ENCODE assay signal across 15 cellular contexts in the genomic region with DNA sequence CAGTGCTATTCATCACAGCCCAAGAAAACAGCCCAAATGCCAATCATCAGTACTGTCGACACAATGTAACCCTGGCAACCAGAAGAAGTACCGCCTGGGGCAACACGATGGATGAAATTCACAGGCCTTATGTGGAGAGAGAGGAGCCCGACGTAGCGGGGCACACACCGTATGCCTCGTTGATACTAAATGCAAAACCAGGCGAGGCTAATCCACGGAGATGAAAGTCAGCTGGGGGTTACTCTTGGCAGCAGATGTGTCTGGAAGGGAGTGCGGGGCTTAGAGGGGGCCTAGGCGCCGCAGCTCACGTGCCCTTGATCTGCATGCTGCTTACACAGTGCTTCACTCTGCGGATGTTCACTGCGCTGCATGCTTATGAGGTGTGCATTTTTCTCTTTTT. TPM values are rescaled to one million over a fixed set of nuclear protein-coding genes. Genes with fewer than 3 reads are reported as not detected.
DNase-seq lines count a peak whose midpoint lies in the region; ATAC-seq and TF ChIP-seq lines count a peak whose summit lies in the region.
"Had no signal": no experiment of that assay in that cellular context is flagged by ENCODE, and none has a peak within 500 bp of the region (broad histone marks: within the 10 kb centered on the region; RNA-seq: fewer than 3 reads in every experiment).

No MANE protein-coding gene starts in this region.

- H3K27ac ChIP-seq in CD8-positive, alpha-beta memory T cell (ENCODE audit: low read depth, low read length): no peak overlapping the region
- H3K27ac ChIP-seq: neutrophil, SJSA1, vagina had no signal

- H3K9me3 Mint-ChIP-seq in CD8-positive, alpha-beta memory T cell: no peaks in the 10 kb centered on the region
- H3K9me3 Mint-ChIP-seq in activated T-cell treated with anti-CD3 and anti-CD28 coated beads, Interleukin-2, amount 50 U/mL, for 72 hours: peaks cover 2 to 5% of the 10 kb centered on the region in 2 donors
- peaks cover 0 to 3% of the 10 kb centered on the region in 2 donors for H3K9me3 Mint-ChIP-seq in natural killer cell

- H3K4me3 Mint-ChIP-seq in CD8-positive, alpha-beta memory T cell: peak overlapping the region in 6 of 7 donors; percentile 61 to 80 (median 71)
- peak overlapping the region; percentile 10 to 20 for H3K4me3 Mint-ChIP-seq in activated T-cell treated with anti-CD3 and anti-CD28 coated beads, Interleukin-2, amount 50 U/mL, for 72 hours
- no peak overlapping the region for H3K4me3 Mint-ChIP-seq in natural killer cell

- peaks cover 46% of the 10 kb centered on the region for H3K4me1 ChIP-seq in CD8-positive, alpha-beta memory T cell (ENCODE audit: insufficient read depth, low read length)
- H3K4me1 ChIP-seq in BE2C: no peaks in the 10 kb centered on the region
- H3K4me1 ChIP-seq: vagina had no signal

- no peaks in the 10 kb centered on the region for H3K27me3 Mint-ChIP-seq in CD8-positive, alpha-beta memory T cell
- peaks cover 14% of the 10 kb centered on the region for H3K27me3 Mint-ChIP-seq in activated T-cell treated with anti-CD3 and anti-CD28 coated beads, Interleukin-2, amount 50 U/mL, for 72 hours (ENCODE audit: low read depth)
- peaks cover 0 to 4% of the 10 kb centered on the region in 2 donors for H3K27me3 Mint-ChIP-seq in natural killer cell (ENCODE audit: low read depth in 2 of 2)

- ATAC-seq in activated T-cell treated with anti-CD3 and anti-CD28 coated beads, Interleukin-2, amount 50 U/mL, for 72 hours (replicated peaks in 1 of 2): peak; percentile 48 to 66
- no peak for ATAC-seq in natural killer cell
- no peak for ATAC-seq in GM19324 (IDR thresholded peaks at IDR 0.05; ENCODE audit: low FRiP score, unreplicated experiment)

- H3K4me1 Mint-ChIP-seq in CD8-positive, alpha-beta memory T cell: peaks cover 55 to 70% (median 66%) of the 10 kb centered on the region in 3 donors
- H3K4me1 Mint-ChIP-seq in activated T-cell treated with anti-CD3 and anti-CD28 coated beads, Interleukin-2, amount 50 U/mL, for 72 hours (ENCODE audit: low read depth): peaks cover 55% of the 10 kb centered on the region
- peaks cover 56 to 61% of the 10 kb centered on the region in 2 donors for H3K4me1 Mint-ChIP-seq in natural killer cell

- intact Hi-C loops in natural killer cell (cut with micrococcal nuclease): no loop called here

- no peak for TF ChIP-seq CTCF in natural killer cell (IDR thresholded peaks at IDR 0.05)
- no peak for TF ChIP-seq CTCF in BE2C (IDR thresholded peaks at IDR 0.05; ENCODE audit: low read depth, low read length)

- H3K27ac Mint-ChIP-seq in CD8-positive, alpha-beta memory T cell: peak overlapping the region; percentile 50 to 98 (median 92)
- no peak overlapping the region for H3K27ac Mint-ChIP-seq in activated T-cell treated with anti-CD3 and anti-CD28 coated beads, Interleukin-2, amount 50 U/mL, for 72 hours
- H3K27ac Mint-ChIP-seq in natural killer cell: peak overlapping the region; percentile 87 to 91

- no peaks in the 10 kb centered on the region for H3K9me3 ChIP-seq in CD8-positive, alpha-beta memory T cell (ENCODE audit: low read length)
- no peaks in the 10 kb centered on the region for H3K9me3 ChIP-seq in BE2C
- H3K9me3 ChIP-seq: neutrophil, SJSA1, vagina had no signal

- no peak overlapping the region for H3K4me3 ChIP-seq in CD8-positive, alpha-beta memory T cell (ENCODE audit: low read length)
- H3K4me3 ChIP-seq in H7 (ENCODE audit: insufficient read depth, low read depth, low read length): no peak overlapping the region
- H3K4me3 ChIP-seq in BE2C (ENCODE audit: low read depth, low read length): no peak overlapping the region
- H3K4me3 ChIP-seq: SJSA1, vagina had no signal

- H3K27me3 ChIP-seq in CD8-positive, alpha-beta memory T cell (ENCODE audit: insufficient read depth, low read length, poor library complexity, severe bottlenecking): no peaks in the 10 kb centered on the region
- H3K27me3 ChIP-seq in H7 (ENCODE audit: control insufficient read depth, insufficient read depth, low read length) (no peaks in the 10 kb centered on the region), BE2C (no peaks in the 10 kb centered on the region)
- H3K27me3 ChIP-seq: neutrophil, SJSA1, vagina had no signal

- CTCF ChIA-PET in CD8-positive, alpha-beta memory T cell (lab: Charles Lee): interaction anchor here (0.7 to 1.5 kb wide), 2 partner anchors 30 to 56 kb away, joined by 4 to 8 read pairs; no protein-coding TSS in a partner anchor

- peaks cover 2 to 17% (median 4%) of the 10 kb centered on the region in 3 donors for H3K36me3 Mint-ChIP-seq in CD8-positive, alpha-beta memory T cell
- H3K36me3 Mint-ChIP-seq in activated T-cell treated with anti-CD3 and anti-CD28 coated beads, Interleukin-2, amount 50 U/mL, for 72 hours (ENCODE audit: insufficient read depth in 2 of 2): peaks cover 8% of the 10 kb centered on the region in 2 donors
- H3K36me3 Mint-ChIP-seq in natural killer cell: no peaks in the 10 kb centered on the region

- peak in 3 of 5 donors; percentile 45 to 70 (median 69) for DNase-seq in CD8-positive, alpha-beta memory T cell
- DNase-seq in H7: peak; percentile 26
- no peak for DNase-seq in activated T-cell treated with anti-CD3 and anti-CD28 coated beads, Interleukin-2, amount 50 U/mL, for 72 hours
- DNase-seq in natural killer cell: no peak
- no peak for DNase-seq in NCI-H226
- no peak for DNase-seq in BE2C
- DNase-seq: COR-L47; cortex of kidney; HCEC 1CT; NCI-H2081 treated with DMSO at 0.1 percent for 48 hours; stimulated activated CD4-positive, alpha-beta T cell treated with anti-CD3 and anti-CD28 coated beads, Interleukin-4, amount 100 ng/mL, for 4 hours had no signal

- POLR2A ChIA-PET in CD8-positive, alpha-beta memory T cell (lab: Charles Lee): interaction anchor here (0.5 kb wide), 1 partner anchor 17 kb away, joined by 4 read pairs; no protein-coding TSS in a partner anchor

- H3K36me3 ChIP-seq in CD8-positive, alpha-beta memory T cell (ENCODE audit: insufficient read depth, low read length): no peaks in the 10 kb centered on the region
- H3K36me3 ChIP-seq in H7 (replicated peaks; ENCODE audit: control insufficient read depth, insufficient read depth, low read length) (no peaks in the 10 kb centered on the region), BE2C (no peaks in the 10 kb centered on the region)
- H3K36me3 ChIP-seq: neutrophil, SJSA1, vagina had no signal

RNA-seq across cellular contexts. Expression of a gene that starts 29.8 kb away (rescaled TPM):
- 10 to 100 TPM; 46.6 to 47.3 TPM for total RNA-seq in CD8-positive, alpha-beta memory T cell
- 66.6 TPM for polyA plus RNA-seq in CD8-positive, alpha-beta memory T cell
- total RNA-seq in H7 (2014; rRNA removed; shearing (Covaris generic)): 28.8 and 34.7 TPM in 2 replicates
- total RNA-seq in activated T-cell treated with anti-CD3 and anti-CD28 coated beads, Interleukin-2, amount 50 U/mL, for 72 hours: 10 to 100 TPM; 62.1 to 86.3 TPM
- total RNA-seq in natural killer cell: 10 to 100 TPM; 12.8 to 13.8 (median 13.8) TPM
- polyA plus RNA-seq in BE2C (2012; ENCODE audit: insufficient read depth, insufficient read length, low read depth): 26.4 TPM

RNA-seq across cellular contexts. Expression of a gene that starts 47.4 kb away (rescaled TPM):
- total RNA-seq in CD8-positive, alpha-beta memory T cell: 10 to 100 TPM; 16.0 to 16.6 TPM
- 0.09 TPM for polyA plus RNA-seq in CD8-positive, alpha-beta memory T cell
- 34.2 and 39.1 TPM in 2 replicates for total RNA-seq in H7 (2014; rRNA removed; shearing (Covaris generic))
- 10 to 100 TPM; 23.2 to 25.7 TPM for total RNA-seq in activated T-cell treated with anti-CD3 and anti-CD28 coated beads, Interleukin-2, amount 50 U/mL, for 72 hours
- total RNA-seq in natural killer cell: under 1 TPM; 0.33 to 0.79 (median 0.70) TPM
- 1.8 TPM for polyA plus RNA-seq in BE2C (2012; ENCODE audit: insufficient read depth, insufficient read length, low read depth)

Comparison
In these comparisons a context has a peak if more than half of its experiments do, and no peak if none do; other contexts are left out.
1. DNase-seq: peak in CD8-positive, alpha-beta memory T cell (3 of 5) and H7 (single experiment); none in activated T-cell treated with anti-CD3 and anti-CD28 coated beads, Interleukin-2, amount 50 U/mL, for 72 hours (0 of 2), natural killer cell (single experiment), NCI-H226 (single experiment) and BE2C (single experiment).
2. ATAC-seq: peak in activated T-cell treated with anti-CD3 and anti-CD28 coated beads, Interleukin-2, amount 50 U/mL, for 72 hours (2 of 2); none in natural killer cell (0 of 3) and GM19324 (single experiment).
3. RNA of a gene that starts 47.4 kb away (total RNA-seq): 34.2 to 39.1 TPM in H7, 23.2 to 25.7 TPM in activated T-cell treated with anti-CD3 and anti-CD28 coated beads, Interleukin-2, amount 50 U/mL, for 72 hours and 16.0 to 16.6 TPM in CD8-positive, alpha-beta memory T cell; 0.33 to 0.79 TPM in natural killer cell; every median in the first group is over 4 times any median in the second.